1 cellular context compared by ENCODE assay signal in genomic region chr11:560305-561147, GRCh38.
TF ChIP-seq lines count a peak whose summit lies in the region.

TSS of gene LMNTD2 (minus strand) at chr11:560738. CDS start at chr11:560716, 22 bp downstream.
TSS of gene RASSF7 (plus strand) at chr11:560970. CDS start at chr11:561769, 799 bp downstream.

TF ChIP-seq in HepG2, 621 proteins besides CTCF, POLR2A, EP300 and RAD21 (continued from another document and continues in another):
- peak; percentile 78 for TF ChIP-seq ZFP91 (CRISPR knock-in tag; IDR thresholded peaks at IDR 0.05; ENCODE audit: borderline replicate concordance)
- no peak for TF ChIP-seq ZBTB39 (CRISPR knock-in tag; IDR thresholded peaks at IDR 0.05)
- peak; percentile 38; the same call in 1 of the 2 replicates for TF ChIP-seq KDM5A (IDR thresholded peaks at IDR 0.05; ENCODE audit: borderline replicate concordance, low read length)
- TF ChIP-seq ZNF816 (CRISPR knock-in tag; IDR thresholded peaks at IDR 0.05; ENCODE audit: borderline replicate concordance): no peak
- no peak; the same call in 1 of the 2 replicates for TF ChIP-seq MAZ (IDR thresholded peaks at IDR 0.05; ENCODE audit: borderline replicate concordance, low read depth, low read length)
- peak; percentile 89 for TF ChIP-seq MAZ (CRISPR knock-in tag; IDR thresholded peaks at IDR 0.05; ENCODE audit: low read depth)
- peak; percentile 52; the same call in 1 of the 2 replicates for TF ChIP-seq MEIS2 (CRISPR knock-in tag; IDR thresholded peaks at IDR 0.05)
- TF ChIP-seq KAT2B (IDR thresholded peaks at IDR 0.05; ENCODE audit: borderline replicate concordance, low read depth, low read length): no peak
- TF ChIP-seq YY1 (IDR thresholded peaks at IDR 0.05; ENCODE audit: insufficient read depth, insufficient replicate concordance, low read depth, low read length): no peak
- TF ChIP-seq PRDM10 (CRISPR knock-in tag; IDR thresholded peaks at IDR 0.05; ENCODE audit: low read depth): no peak; the same call in 1 of the 2 replicates
- no peak for TF ChIP-seq ZNF589 (CRISPR knock-in tag; conservative IDR thresholded peaks at IDR 0.05)
- no peak for TF ChIP-seq NFKBIZ (CRISPR knock-in tag; IDR thresholded peaks at IDR 0.05)
- TF ChIP-seq ZNF263 (CRISPR knock-in tag; IDR thresholded peaks at IDR 0.05): no peak
- TF ChIP-seq NCOA1 (CRISPR knock-in tag; IDR thresholded peaks at IDR 0.05): no peak
- no peak for TF ChIP-seq ZNF10 (CRISPR knock-in tag; IDR thresholded peaks at IDR 0.05; ENCODE audit: borderline replicate concordance, low read depth)
- no peak for TF ChIP-seq ZNF337 (CRISPR knock-in tag; IDR thresholded peaks at IDR 0.05; ENCODE audit: borderline replicate concordance, low read depth)
- TF ChIP-seq ARID2 (CRISPR knock-in tag; IDR thresholded peaks at IDR 0.05; ENCODE audit: borderline replicate concordance): no peak
- TF ChIP-seq FOXP4 (CRISPR knock-in tag; IDR thresholded peaks at IDR 0.05): peak; percentile 46; the same call in 1 of the 2 replicates
- TF ChIP-seq RAD51 (IDR thresholded peaks at IDR 0.05; ENCODE audit: borderline replicate concordance): no peak
- no peak for TF ChIP-seq PRDM4 (CRISPR knock-in tag; IDR thresholded peaks at IDR 0.05; ENCODE audit: borderline replicate concordance)
- TF ChIP-seq PCBP1 (IDR thresholded peaks at IDR 0.05; ENCODE audit: borderline replicate concordance, low read depth, low read length): no peak
- no peak for TF ChIP-seq HOXA5 (CRISPR knock-in tag; IDR thresholded peaks at IDR 0.05)
- no peak for TF ChIP-seq NCOA2 (CRISPR knock-in tag; IDR thresholded peaks at IDR 0.05)
- no peak for TF ChIP-seq ERF (CRISPR knock-in tag; IDR thresholded peaks at IDR 0.05)
- TF ChIP-seq ZNF766 (CRISPR knock-in tag; IDR thresholded peaks at IDR 0.05; ENCODE audit: borderline replicate concordance): no peak
- TF ChIP-seq E2F5 (CRISPR knock-in tag; conservative IDR thresholded peaks at IDR 0.05): 0 out of 2 replicates have a peak, but pooled peaks have one; percentile 46
- no peak; the same call in 1 of the 2 replicates for TF ChIP-seq ZBED4 (CRISPR knock-in tag; IDR thresholded peaks at IDR 0.05; ENCODE audit: borderline replicate concordance)
- peak; percentile 81 for TF ChIP-seq GABPB1 (CRISPR knock-in tag; IDR thresholded peaks at IDR 0.05)
- TF ChIP-seq FOSL2 (CRISPR knock-in tag; IDR thresholded peaks at IDR 0.05): 0 out of 2 replicates have a peak, but pooled peaks have one; percentile 12
- peak; percentile 42; the same call in 1 of the 2 replicates for TF ChIP-seq ZFP36L1 (CRISPR knock-in tag; IDR thresholded peaks at IDR 0.05)
- no peak for TF ChIP-seq ZNF513 (CRISPR knock-in tag; conservative IDR thresholded peaks at IDR 0.05)
- TF ChIP-seq NFYB (CRISPR knock-in tag; IDR thresholded peaks at IDR 0.05): peak; percentile 87
- no peak for TF ChIP-seq ATAD3A (CRISPR knock-in tag; IDR thresholded peaks at IDR 0.05)
- no peak for TF ChIP-seq ZNF333 (CRISPR knock-in tag; IDR thresholded peaks at IDR 0.05; ENCODE audit: borderline replicate concordance)
- 0 out of 2 replicates have a peak, but pooled peaks have one; percentile 25 for TF ChIP-seq ZNF446 (CRISPR knock-in tag; IDR thresholded peaks at IDR 0.05)
- TF ChIP-seq E2F1 (CRISPR knock-in tag; IDR thresholded peaks at IDR 0.05): peak; percentile 57; the same call in 1 of the 2 replicates
- TF ChIP-seq ZBTB21 (CRISPR knock-in tag; IDR thresholded peaks at IDR 0.05): no peak
- TF ChIP-seq ZNF749 (CRISPR knock-in tag; IDR thresholded peaks at IDR 0.05; ENCODE audit: borderline replicate concordance): no peak
